Comparison of ENCODE assay signal across 7 cellular contexts in the genomic region with DNA sequence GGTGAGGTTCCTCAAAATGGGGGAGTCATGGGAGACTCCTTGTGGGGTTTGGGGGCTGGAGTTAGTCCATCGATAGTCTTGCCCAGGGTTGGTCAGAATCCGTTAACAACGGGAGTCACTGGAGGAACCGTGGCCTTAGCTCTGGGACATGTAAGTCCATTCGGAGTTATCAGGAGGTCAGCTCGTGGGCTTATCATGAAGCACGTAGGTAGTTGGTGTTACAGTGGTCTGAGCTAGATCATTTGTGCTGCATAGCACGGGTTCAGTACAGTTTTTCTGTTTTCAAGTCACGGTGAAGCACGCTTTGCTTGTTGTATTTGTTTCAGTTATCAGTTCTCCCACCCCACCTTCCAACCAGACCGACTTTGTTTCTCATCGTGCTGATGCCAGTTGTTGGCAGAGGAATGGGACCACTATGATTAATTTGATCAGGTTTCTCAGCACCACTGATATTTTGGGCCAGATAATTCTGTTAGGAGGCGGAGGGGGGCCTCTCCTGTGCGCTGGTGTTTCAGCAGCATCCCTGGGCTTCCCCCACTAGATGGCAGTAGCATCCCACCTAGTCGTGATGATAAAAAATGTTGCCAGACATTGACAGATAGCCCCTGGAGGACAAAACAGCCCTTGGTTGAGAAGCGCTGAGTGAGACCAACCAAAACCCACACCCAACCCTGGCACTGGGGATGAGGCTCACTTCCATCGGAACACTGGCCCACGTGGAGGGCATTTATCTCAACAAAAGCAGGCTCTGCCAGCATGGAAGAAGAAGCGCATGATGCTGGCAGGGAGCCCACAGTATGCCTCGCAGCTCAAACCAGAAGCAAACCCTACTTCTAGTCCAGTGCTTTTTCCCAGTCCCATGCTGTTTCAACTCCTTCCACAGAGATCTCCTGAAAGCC. TPM values are rescaled to one million over a fixed set of nuclear protein-coding genes. Genes with fewer than 3 reads are reported as not detected.
DNase-seq lines count a peak whose midpoint lies in the region; TF ChIP-seq lines count a peak whose summit lies in the region.

No MANE protein-coding gene starts in this region.

- H3K27ac ChIP-seq in substantia nigra (ENCODE audit: low read depth, low read length, poor library complexity, severe bottlenecking), result peak overlapping the region; percentile 84

- peak; percentile 87 for TF ChIP-seq CTCF in GM12874 (IDR thresholded peaks at IDR 0.05; ENCODE audit: insufficient read depth, low read depth, low read length)
- TF ChIP-seq CTCF in LNCAP (IDR thresholded peaks at IDR 0.05), result peak; percentile 94

- DNase-seq in SHP77 treated with DMSO at 0.1 percent for 48 hours (lab: John Stamatoyannopoulos, UW) (peak; percentile 85), foreskin melanocyte (peak; percentile 85), occipital lobe (lab: John Stamatoyannopoulos, UW) (peak; percentile 79), substantia nigra (lab: John Stamatoyannopoulos, UW) (peak in 48 of 49 donors; percentile 26 to 96 (median 86))
- peak; percentile 79 for DNase-seq in activated gamma-delta T cell treated with anti-CD3 and anti-CD28 coated beads, Interleukin-2, amount 50 U/mL, for 16 hours (ENCODE audit: low read depth)

RNA-seq across cellular contexts. Expression of gene APMAP, which starts 2.2 kb away (rescaled TPM):
- total RNA-seq in occipital lobe, result 60.7 TPM

RNA-seq across cellular contexts. Expression of gene CST7, which starts 45.6 kb away (rescaled TPM):
- 0.31 TPM for total RNA-seq in occipital lobe

Comparison
In these comparisons a context has a peak if more than half of its experiments do, and no peak if none do; other contexts are left out.
1. Peak in every context shown above with its lines: DNase-seq and H3K27ac ChIP-seq.